Comparison of ENCODE assay signal across 8 cellular contexts in genomic region chr13:42405665-42406390, GRCh38.
DNase-seq lines count a peak whose midpoint lies in the region; ATAC-seq, FAIRE-seq and TF ChIP-seq lines count a peak whose summit lies in the region.

No MANE protein-coding gene starts in this region.

- H3K27me3 ChIP-seq in CD4-positive, alpha-beta memory T cell (ENCODE audit: insufficient read depth, low read length): no peaks in the 10 kb centered on the region
- H3K27me3 ChIP-seq in astrocyte (ENCODE audit: insufficient read depth, low read length): no peaks in the 10 kb centered on the region

- H3K36me3 ChIP-seq in CD4-positive, alpha-beta memory T cell (ENCODE audit: insufficient read depth, low read length): no peaks in the 10 kb centered on the region
- no peaks in the 10 kb centered on the region for H3K36me3 ChIP-seq in astrocyte (ENCODE audit: insufficient read depth, low read length)

- H3K4me1 Mint-ChIP-seq in CD4-positive, alpha-beta memory T cell: peaks cover 19 to 39% (median 25%) of the 10 kb centered on the region in 4 donors
- no peaks in the 10 kb centered on the region for H3K4me1 Mint-ChIP-seq in astrocyte (ENCODE audit: low read depth, unreplicated experiment)
- peaks cover 44% of the 10 kb centered on the region for H3K4me1 Mint-ChIP-seq in stimulated activated effector memory CD8-positive, alpha-beta T cell treated with anti-CD3 and anti-CD28 coated beads, Interleukin-12 subunit alpha, Interleukin-12 subunit beta, amount 100 ng/mL, for 72 hours

- H3K9me3 Mint-ChIP-seq in CD4-positive, alpha-beta memory T cell: no peaks in the 10 kb centered on the region
- H3K9me3 Mint-ChIP-seq in astrocyte (ENCODE audit: unreplicated experiment): no peaks in the 10 kb centered on the region
- H3K9me3 Mint-ChIP-seq in stimulated activated effector memory CD8-positive, alpha-beta T cell treated with anti-CD3 and anti-CD28 coated beads, Interleukin-12 subunit alpha, Interleukin-12 subunit beta, amount 100 ng/mL, for 72 hours: no peaks in the 10 kb centered on the region

- peaks cover 20% of the 10 kb centered on the region for H3K4me1 ChIP-seq in CD4-positive, alpha-beta memory T cell (ENCODE audit: insufficient read depth, low read length)
- no peaks in the 10 kb centered on the region for H3K4me1 ChIP-seq in astrocyte (ENCODE audit: insufficient read depth, low read length)

- TF ChIP-seq CTCF in astrocyte (IDR thresholded peaks at IDR 0.05; ENCODE audit: insufficient read depth, low read depth, low read length): no peak

- H3K9ac ChIP-seq in astrocyte (ENCODE audit: low read length): no peak overlapping the region

- no peaks in the 10 kb centered on the region for H3K36me3 Mint-ChIP-seq in CD4-positive, alpha-beta memory T cell
- no peaks in the 10 kb centered on the region for H3K36me3 Mint-ChIP-seq in astrocyte (ENCODE audit: low read depth, unreplicated experiment)
- peaks cover 6% of the 10 kb centered on the region for H3K36me3 Mint-ChIP-seq in stimulated activated effector memory CD8-positive, alpha-beta T cell treated with anti-CD3 and anti-CD28 coated beads, Interleukin-12 subunit alpha, Interleukin-12 subunit beta, amount 100 ng/mL, for 72 hours

- peak overlapping the region; percentile 44 for H3K27ac ChIP-seq in CD4-positive, alpha-beta memory T cell (ENCODE audit: low read depth, low read length)
- H3K27ac ChIP-seq in astrocyte (ENCODE audit: low read depth, low read length): no peak overlapping the region

- DNase-seq in CD4-positive, alpha-beta memory T cell: peak in 2 of 5 donors; percentile 17 to 82
- DNase-seq in astrocyte (ENCODE audit: low read depth): peak; percentile 2
- DNase-seq in stimulated activated effector memory CD8-positive, alpha-beta T cell treated with anti-CD3 and anti-CD28 coated beads, Interleukin-12 subunit alpha, Interleukin-12 subunit beta, amount 100 ng/mL, for 72 hours (ENCODE audit: low spot score in 2 of 2): peak; percentile 29 to 82
- DNase-seq in NCI-H2171 treated with DMSO at 0.1 percent for 48 hours (lab: John Stamatoyannopoulos, UW): no peak
- DNase-seq in DMS53 treated with DMSO at 0.1 percent for 48 hours (lab: John Stamatoyannopoulos, UW; ENCODE audit: unreplicated experiment): no peak
- DNase-seq in NCI-H82 treated with DMSO at 0.1 percent for 48 hours (lab: John Stamatoyannopoulos, UW; ENCODE audit: unreplicated experiment): no peak

- H3K4me3 ChIP-seq in CD4-positive, alpha-beta memory T cell (ENCODE audit: low read length in 2 of 2): peak overlapping the region in 1 of 2 donors; percentile 17
- H3K4me3 ChIP-seq in astrocyte (ENCODE audit: insufficient read depth, low read depth, low read length): no peak overlapping the region

- H3K4me3 Mint-ChIP-seq in CD4-positive, alpha-beta memory T cell: peak overlapping the region in 7 of 8 donors; percentile 45 to 83 (median 70)
- no peak overlapping the region for H3K4me3 Mint-ChIP-seq in astrocyte (ENCODE audit: unreplicated experiment)
- peak overlapping the region; percentile 56 for H3K4me3 Mint-ChIP-seq in stimulated activated effector memory CD8-positive, alpha-beta T cell treated with anti-CD3 and anti-CD28 coated beads, Interleukin-12 subunit alpha, Interleukin-12 subunit beta, amount 100 ng/mL, for 72 hours

- H3K9me3 ChIP-seq in CD4-positive, alpha-beta memory T cell (ENCODE audit: control insufficient read depth in 1 of 2, low read length in 2 of 2): no peaks in the 10 kb centered on the region
- H3K9me3 ChIP-seq in astrocyte (ENCODE audit: insufficient read depth, low read depth, low read length): no peaks in the 10 kb centered on the region

- H3K27me3 Mint-ChIP-seq in CD4-positive, alpha-beta memory T cell: no peaks in the 10 kb centered on the region
- H3K27me3 Mint-ChIP-seq in astrocyte (ENCODE audit: low read depth, unreplicated experiment): peaks cover 3% of the 10 kb centered on the region

- CTCF ChIA-PET in CD4-positive, alpha-beta memory T cell (lab: Charles Lee; ENCODE audit: partially characterized antibody): interaction anchor here (0.8 to 1.9 kb wide), 3 partner anchors 9 to 50 kb away, joined by 4 to 8 read pairs (median 5); no protein-coding TSS in a partner anchor

- peak overlapping the region; percentile 20 for H3K4me2 ChIP-seq in astrocyte (ENCODE audit: low read length)

- no peak overlapping the region for H2AFZ ChIP-seq in astrocyte (ENCODE audit: low read depth, low read length)

- FAIRE-seq in astrocyte (lab: Jason Lieb, UNC): no peak

- ATAC-seq in GM21381 (IDR thresholded peaks at IDR 0.05; ENCODE audit: unreplicated experiment) (peak; percentile 69), HG03571 (IDR thresholded peaks at IDR 0.05; ENCODE audit: unreplicated experiment) (peak; percentile 77)
- ATAC-seq in stimulated activated effector memory CD8-positive, alpha-beta T cell treated with anti-CD3 and anti-CD28 coated beads, Interleukin-12 subunit alpha, Interleukin-12 subunit beta, amount 100 ng/mL, for 72 hours: peak; percentile 88

- intact Hi-C loops in CD4-positive, alpha-beta memory T cell (cut with micrococcal nuclease): loop anchor here (1.0 to 2.0 kb wide), 2 partner anchors 13 to 51 kb away; no protein-coding TSS in a partner anchor

- no peaks in the 10 kb centered on the region for H3K79me2 ChIP-seq in astrocyte (ENCODE audit: insufficient read depth, low read length)

- POLR2A ChIA-PET in CD4-positive, alpha-beta memory T cell (lab: Charles Lee; ENCODE audit: partially characterized antibody): interaction anchor here (0.9 to 3.1 kb wide), 5 partner anchors 9 to 88 kb away, joined by 3 to 40 read pairs (median 6); no protein-coding TSS in a partner anchor

- peak overlapping the region; percentile 50 to 92 (median 80) for H3K27ac Mint-ChIP-seq in CD4-positive, alpha-beta memory T cell
- H3K27ac Mint-ChIP-seq in astrocyte (ENCODE audit: unreplicated experiment): no peak overlapping the region
- peak overlapping the region; percentile 94 for H3K27ac Mint-ChIP-seq in stimulated activated effector memory CD8-positive, alpha-beta T cell treated with anti-CD3 and anti-CD28 coated beads, Interleukin-12 subunit alpha, Interleukin-12 subunit beta, amount 100 ng/mL, for 72 hours

- no peaks in the 10 kb centered on the region for H4K20me1 ChIP-seq in astrocyte (ENCODE audit: insufficient read depth, low read length)

Comparison
In these comparisons a context has a peak if more than half of its experiments do, and no peak if none do; other contexts are left out.
1. DNase-seq: peak in astrocyte (single experiment) and stimulated activated effector memory CD8-positive, alpha-beta T cell treated with anti-CD3 and anti-CD28 coated beads, Interleukin-12 subunit alpha, Interleukin-12 subunit beta, amount 100 ng/mL, for 72 hours (2 of 2); none in NCI-H2171 treated with DMSO at 0.1 percent for 48 hours (single experiment), DMS53 treated with DMSO at 0.1 percent for 48 hours (single experiment) and NCI-H82 treated with DMSO at 0.1 percent for 48 hours (single experiment).
2. Peak in every context shown above with its lines, with median percentiles within 50 percentile points of each other: ATAC-seq.